Comparison of ENCODE assay signal across 9 cellular contexts in the genomic region with DNA sequence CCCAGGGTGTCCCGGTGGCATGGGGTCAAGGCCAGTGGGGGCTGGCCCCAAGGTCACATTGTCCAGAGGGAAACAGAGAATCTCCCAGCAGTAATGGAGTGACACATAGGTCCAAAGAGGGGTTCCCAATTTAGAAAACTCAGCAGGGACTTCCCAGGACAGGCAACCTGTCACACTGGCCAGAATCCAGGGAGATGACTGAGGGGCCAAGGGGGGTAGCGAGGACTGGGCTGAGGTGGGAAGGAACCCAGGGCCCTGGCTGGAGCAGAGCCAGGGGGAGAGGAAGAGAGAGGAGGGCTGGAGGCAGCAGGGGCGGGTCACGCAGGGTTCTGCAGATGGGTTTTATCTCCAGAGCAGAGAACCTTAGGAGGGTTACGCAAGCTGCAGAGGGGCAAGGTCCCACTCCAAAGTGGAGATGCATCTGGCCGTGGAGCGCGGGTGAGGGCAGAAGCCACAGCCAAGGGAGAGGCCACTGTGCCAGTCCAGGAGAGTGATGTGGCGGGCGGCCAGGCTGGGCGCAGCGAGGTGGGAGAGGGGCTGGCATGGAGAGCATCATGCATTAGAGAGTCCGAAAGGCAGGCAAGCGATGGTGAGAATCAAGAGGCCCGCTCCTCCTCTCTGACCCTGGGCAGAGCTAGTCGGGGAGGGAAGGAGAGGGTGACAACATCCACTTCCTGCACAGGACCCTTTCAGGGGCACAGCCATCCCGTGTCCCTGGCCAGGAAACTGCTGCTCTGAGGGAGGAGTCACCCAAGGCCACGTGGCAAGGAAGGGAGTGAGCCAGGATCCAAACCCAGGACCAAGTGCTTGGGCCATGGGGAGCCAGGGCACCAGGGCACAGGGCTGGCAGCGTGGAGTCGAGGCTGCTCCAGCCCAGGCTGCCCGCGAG. TPM values are rescaled to one million over a fixed set of nuclear protein-coding genes. Genes with fewer than 3 reads are reported as not detected.
DNase-seq lines count a peak whose midpoint lies in the region; ATAC-seq and TF ChIP-seq lines count a peak whose summit lies in the region.
"Had no signal": no experiment of that assay in that cellular context is flagged by ENCODE, and none has a peak within 500 bp of the region (broad histone marks: within the 10 kb centered on the region; RNA-seq: fewer than 3 reads in every experiment).

No MANE protein-coding gene starts in this region.

- no peak overlapping the region for H2AFZ ChIP-seq in IMR-90 (replicated peaks; ENCODE audit: low read length, poor library complexity)

- peaks cover 26 to 27% of the 10 kb centered on the region in 2 donors for H3K4me1 Mint-ChIP-seq in effector memory CD8-positive, alpha-beta T cell (ENCODE audit: low read depth in 2 of 2)
- peaks cover 57% of the 10 kb centered on the region for H3K4me1 Mint-ChIP-seq in nephron

- CTCF ChIA-PET in IMR-90 (lab: Yijun Ruan, JAX) = no interaction called here

- H3K18ac ChIP-seq in IMR-90 (ENCODE audit: low read depth, low read length) = no peak overlapping the region

- peak overlapping the region; percentile 81 to 83 for H3K27ac Mint-ChIP-seq in effector memory CD8-positive, alpha-beta T cell
- H3K27ac Mint-ChIP-seq in nephron = peak overlapping the region; percentile 68 to 95 (median 80)

- H3K9ac ChIP-seq in BLaER1 treated with 17β-estradiol and CSF1 and Interleukin-3, amounts not matched to agents 10 nM and 100 nM = peak overlapping the region; percentile 22 to 72 (median 61); a peak in 20 of 22 replicates
- H3K9ac ChIP-seq in IMR-90 (ENCODE audit: low read depth, low read length) = no peak overlapping the region

- peaks cover 0 to 29% (median 17%) of the 10 kb centered on the region in 11 experiments; a peak in 15 of 22 replicates for H3K36me3 ChIP-seq in BLaER1 treated with 17β-estradiol and CSF1 and Interleukin-3, amounts not matched to agents 10 nM and 100 nM
- peaks cover 8% of the 10 kb centered on the region for H3K36me3 ChIP-seq in IMR-90 (ENCODE audit: control insufficient read depth, insufficient read depth, low read length)

- H3K27ac ChIP-seq in BLaER1 treated with 17β-estradiol and CSF1 and Interleukin-3, amounts not matched to agents 10 nM and 100 nM = peak overlapping the region in 10 of 11 experiments; percentile 20 to 82 (median 72); a peak in 19 of 22 replicates
- no peak overlapping the region for H3K27ac ChIP-seq in IMR-90 (ENCODE audit: insufficient read depth, low read length)

- DNase-seq in IMR-90 (no peak), HT-29 (ENCODE audit: low spot score) (no peak), NCI-H146 treated with DMSO at 0.1 percent for 48 hours (lab: John Stamatoyannopoulos, UW; ENCODE audit: unreplicated experiment) (no peak), NCI-H2081 treated with DMSO at 0.1 percent for 48 hours (lab: John Stamatoyannopoulos, UW) (no peak)
- DNase-seq in effector memory CD8-positive, alpha-beta T cell = no peak
- DNase-seq in activated CD4-positive, alpha-beta T cell treated with anti-CD3 and anti-CD28 coated beads for 48 hours = no peak
- DNase-seq: activated CD8-positive, alpha-beta memory T cell treated with anti-CD3 and anti-CD28 coated beads, Interleukin-2, amount 50 U/mL, for 48 hours had no signal

- peaks cover 3% of the 10 kb centered on the region for H3K36me3 Mint-ChIP-seq in effector memory CD8-positive, alpha-beta T cell (ENCODE audit: insufficient read depth)
- peaks cover 12% of the 10 kb centered on the region for H3K36me3 Mint-ChIP-seq in nephron (ENCODE audit: low read depth)

- no TSS peak for BruUV-seq in IMR-90 (replicated peaks; lab: Mats Ljungman, UMichigan)

- H3K14ac ChIP-seq in IMR-90 (replicated peaks; ENCODE audit: low read depth, low read length) = no peak overlapping the region

- WGBS in IMR-90 (ENCODE audit: extremely low coverage in 2 of 2, insufficient read length in 1 of 2), 2 experiments = 79% methylated on average over 14 of the region's 22 CpGs; no CpG with 5 or more reads in 1 of the 2 experiments

- H2BK20ac ChIP-seq in IMR-90 (ENCODE audit: low read depth, low read length) = peak overlapping the region; percentile 35; the same call in 1 of the 2 replicates

- no peaks in the 10 kb centered on the region for H3K9me3 Mint-ChIP-seq in effector memory CD8-positive, alpha-beta T cell
- no peaks in the 10 kb centered on the region for H3K9me3 Mint-ChIP-seq in nephron

- H3K27me3 Mint-ChIP-seq in effector memory CD8-positive, alpha-beta T cell = no peaks in the 10 kb centered on the region
- H3K27me3 Mint-ChIP-seq in nephron (ENCODE audit: low read depth) = no peaks in the 10 kb centered on the region

- peaks cover 41% of the 10 kb centered on the region for H3K9me1 ChIP-seq in IMR-90 (ENCODE audit: insufficient read depth, low read length)

- H3K23ac ChIP-seq in IMR-90 (ENCODE audit: low read depth, low read length) = peak overlapping the region; percentile 49; the same call in 1 of the 2 replicates

- no peak overlapping the region for H2BK120ac ChIP-seq in IMR-90 (ENCODE audit: low read depth, low read length)

- peak overlapping the region; percentile 83 to 96 (median 92) for H3K4me2 ChIP-seq in BLaER1 treated with 17β-estradiol and CSF1 and Interleukin-3, amounts not matched to agents 10 nM and 100 nM
- no peak overlapping the region for H3K4me2 ChIP-seq in IMR-90 (ENCODE audit: low read depth, low read length)

- intact Hi-C loops in IMR-90 (cut with micrococcal nuclease) = no loop called here

- dilution Hi-C loops in IMR-90 (cut with HindIII; ENCODE audit: low sequenced_read_pairs, unreplicated experiment) = no loop called here

- H3K79me1 ChIP-seq in IMR-90 (ENCODE audit: low read depth in 1 of 2, low read length in 2 of 2) = peaks cover 31 to 83% of the 10 kb centered on the region in 2 experiments

- no peak overlapping the region for H3K56ac ChIP-seq in IMR-90 (ENCODE audit: extremely low read depth, insufficient read depth, low read length)

- peak overlapping the region; percentile 0; the same call in 1 of the 2 replicates for H3K4ac ChIP-seq in IMR-90 (ENCODE audit: low read depth, low read length)

- H3K9me3 ChIP-seq in BLaER1 treated with 17β-estradiol and CSF1 and Interleukin-3, amounts not matched to agents 10 nM and 100 nM (replicated peaks in 1 of 11) = no peaks in the 10 kb centered on the region
- 0 out of 2 replicates have a peak, but pooled peaks cover 2% of the 10 kb centered on the region for H3K9me3 ChIP-seq in IMR-90 (ENCODE audit: control insufficient read depth, insufficient read depth, low read length)

- H3K4me1 ChIP-seq in BLaER1 treated with 17β-estradiol and CSF1 and Interleukin-3, amounts not matched to agents 10 nM and 100 nM = peaks cover 54 to 76% (median 68%) of the 10 kb centered on the region in 10 experiments
- H3K4me1 ChIP-seq in IMR-90 (ENCODE audit: control insufficient read depth, insufficient read depth, low read length) = peaks cover 43% of the 10 kb centered on the region

- in situ Hi-C loops in IMR-90 (cut with MboI; ENCODE audit: low sequenced_read_pairs) = no loop called here

- H3K4me3 Mint-ChIP-seq in effector memory CD8-positive, alpha-beta T cell = no peak overlapping the region
- H3K4me3 Mint-ChIP-seq in nephron = peak overlapping the region in 1 of 3 experiments; percentile 23

- POLR2A ChIA-PET in IMR-90 (lab: Charles Lee; ENCODE audit: unreplicated experiment) = no interaction called here

- ATAC-seq in IMR-90 (ENCODE audit: low read depth) = peak; percentile 21
- ATAC-seq in effector memory CD8-positive, alpha-beta T cell (replicated peaks) = no peak

- peak overlapping the region in 5 of 10 experiments; percentile 6 to 41 (median 15); a peak in 9 of 20 replicates for H3K4me3 ChIP-seq in BLaER1 treated with 17β-estradiol and CSF1 and Interleukin-3, amounts not matched to agents 10 nM and 100 nM
- H3K4me3 ChIP-seq in IMR-90 (ENCODE audit: insufficient read depth, low read depth, low read length) = no peak overlapping the region

- peak overlapping the region; percentile 73 for H2AK9ac ChIP-seq in IMR-90 (replicated peaks; ENCODE audit: low read depth, low read length, poor library complexity)

- no peak overlapping the region for H4K91ac ChIP-seq in IMR-90 (ENCODE audit: insufficient read depth, low read depth, low read length)

- H4K5ac ChIP-seq in IMR-90 (ENCODE audit: low read depth, low read length) = no peak overlapping the region

- peaks cover 83 to 86% (median 85%) of the 10 kb centered on the region in 11 experiments for H4K20me1 ChIP-seq in BLaER1 treated with 17β-estradiol and CSF1 and Interleukin-3, amounts not matched to agents 10 nM and 100 nM
- peaks cover 89% of the 10 kb centered on the region for H4K20me1 ChIP-seq in IMR-90 (ENCODE audit: insufficient read depth, low read length)

- H2BK15ac ChIP-seq in IMR-90 (ENCODE audit: low read depth, low read length) = no peak overlapping the region

- peak overlapping the region; percentile 29; the same call in 1 of the 2 replicates for H2AK5ac ChIP-seq in IMR-90 (ENCODE audit: low read depth, low read length)

- TF ChIP-seq RAD21 in IMR-90 (IDR thresholded peaks at IDR 0.05; ENCODE audit: low read length) = no peak

- TF ChIP-seq CTCF in IMR-90 (conservative IDR thresholded peaks at IDR 0.05; ENCODE audit: low read depth, low read length) = no peak
- TF ChIP-seq CTCF in nephron (IDR thresholded peaks at IDR 0.05; ENCODE audit: unreplicated experiment in 3 of 3) = no peak

- no peaks in the 10 kb centered on the region for H3K27me3 ChIP-seq in BLaER1 treated with 17β-estradiol and CSF1 and Interleukin-3, amounts not matched to agents 10 nM and 100 nM
- no peaks in the 10 kb centered on the region for H3K27me3 ChIP-seq in IMR-90 (ENCODE audit: control insufficient read depth, insufficient read depth, low read length)

- no peak overlapping the region for H2BK5ac ChIP-seq in IMR-90 (ENCODE audit: low read depth, low read length, poor library complexity, severe bottlenecking)

- no peak for TF ChIP-seq POLR2A in IMR-90 (IDR thresholded peaks at IDR 0.05; ENCODE audit: low read depth, low read length)

- H4K8ac ChIP-seq in IMR-90 (ENCODE audit: low read depth in 2 of 2, low read length in 2 of 2) = no peak overlapping the region

TF ChIP-seq in IMR-90, 13 proteins besides CTCF, POLR2A, EP300 and RAD21 (continues in another document):
- TF ChIP-seq NFE2L2 (IDR thresholded peaks at IDR 0.05; ENCODE audit: low read depth, low read length) = no peak
- TF ChIP-seq BHLHE40 (IDR thresholded peaks at IDR 0.05; ENCODE audit: low read depth, low read length) = no peak
- TF ChIP-seq CEBPB (IDR thresholded peaks at IDR 0.05; ENCODE audit: low read depth, low read length) = peak; percentile 76
- no peak for TF ChIP-seq RCOR1 (IDR thresholded peaks at IDR 0.05; ENCODE audit: insufficient replicate concordance, low read length)
- TF ChIP-seq MAFK (IDR thresholded peaks at IDR 0.05; ENCODE audit: low read depth, low read length) = no peak
- TF ChIP-seq MXI1 (IDR thresholded peaks at IDR 0.05; ENCODE audit: borderline replicate concordance, low read depth, low read length) = no peak
- TF ChIP-seq CHD1 (IDR thresholded peaks at IDR 0.05; ENCODE audit: low read depth, low read length) = no peak

RNA-seq across cellular contexts. Expression of gene NCOR2, which starts 29.0 kb away (rescaled TPM):
- total RNA-seq in IMR-90 (2012; rRNA removed) = 12.9 and 15.3 TPM in 2 replicates
- polyA plus RNA-seq in IMR-90 (2012; rRNA removed) = 40.8 and 50.2 TPM in 2 replicates
- 55.0 and 56.1 TPM in 2 replicates for polyA plus RNA-seq in IMR-90 (2012; cell fraction: cytosol; rRNA removed)
- 151 and 276 TPM in 2 replicates for polyA plus RNA-seq in IMR-90 (2012; cell fraction: nucleus; rRNA removed; ENCODE audit: low replicate concordance)
- 93.6 and 114 TPM in 2 replicates for total RNA-seq in HT-29 (2014; rRNA removed; shearing (Covaris generic))
